ENCODE assay signal across 8 cellular contexts in the genomic region with DNA sequence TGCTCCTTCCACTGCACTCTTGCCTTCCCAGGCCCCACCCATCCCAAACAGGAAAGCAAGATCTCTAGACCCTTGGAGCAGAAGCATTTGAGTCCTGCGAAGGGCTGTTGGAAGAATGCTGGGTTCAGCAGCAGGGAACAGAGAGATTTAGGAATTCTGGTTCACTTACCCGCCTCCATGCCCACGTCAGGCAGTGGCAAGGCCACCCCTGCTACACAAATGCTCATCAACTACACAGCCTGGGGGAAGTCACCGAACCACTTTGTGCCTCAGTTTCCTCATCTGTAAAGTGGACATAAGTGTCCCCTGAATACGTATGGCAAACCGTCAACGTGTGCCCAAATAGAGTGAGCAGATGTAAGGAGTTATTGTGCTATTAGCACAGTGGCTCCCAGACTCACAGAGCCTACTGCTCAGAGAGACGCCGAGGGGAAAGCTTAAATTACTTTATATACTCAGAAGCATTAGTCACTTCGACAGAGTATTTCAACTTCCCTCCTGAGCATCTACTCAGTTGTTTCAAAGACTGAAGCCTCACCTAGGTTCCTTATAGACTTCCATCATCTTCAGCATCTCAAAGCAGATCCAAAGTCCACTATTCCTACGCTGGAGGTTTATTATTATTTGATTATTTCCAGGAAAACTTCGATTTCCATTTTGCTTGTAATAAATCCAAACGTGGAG. TPM values are rescaled to one million over a fixed set of nuclear protein-coding genes. Genes with fewer than 3 reads are reported as not detected.
DNase-seq lines count a peak whose midpoint lies in the region; ATAC-seq and TF ChIP-seq lines count a peak whose summit lies in the region.

No MANE protein-coding gene starts in this region.

- peak overlapping the region; percentile 44 for H3K4me3 ChIP-seq in astrocyte of the cerebellum (ENCODE audit: low read depth, low read length)
- H3K4me3 ChIP-seq in lung: peak overlapping the region; percentile 49

- H3K36me3 ChIP-seq in lung (ENCODE audit: control insufficient read depth in 2 of 2, insufficient read depth in 2 of 2, low read length in 2 of 2): no peaks in the 10 kb centered on the region

- H3K27me3 ChIP-seq in lung (ENCODE audit: control insufficient read depth, insufficient read depth): no peaks in the 10 kb centered on the region

- TF ChIP-seq CTCF in astrocyte of the cerebellum (IDR thresholded peaks at IDR 0.05; ENCODE audit: low read depth, low read length, missing control alignments): no peak
- no peak for TF ChIP-seq CTCF in lung (IDR thresholded peaks at IDR 0.05; ENCODE audit: control extremely low read depth, extremely low read depth)

- intact Hi-C loops in posterior cingulate gyrus (cut with DNase I): loop anchor here (5.0 kb wide), 1 partner anchor 36 kb away; a partner anchor contains a TSS

- H3K9me3 ChIP-seq in lung (ENCODE audit: control insufficient read depth in 2 of 2, insufficient read depth in 1 of 2, low read length in 1 of 2): peaks cover 0 to 2% of the 10 kb centered on the region in 2 donors

- 49 to 55% methylated on average over 13 of the region's 13 CpGs for WGBS in lung, 2 donors

- ATAC-seq in lung (ENCODE audit: insufficient read depth, low FRiP score) (no peak), GM18498 (IDR thresholded peaks at IDR 0.05; ENCODE audit: unreplicated experiment) (no peak)

- H3K27ac ChIP-seq in lung (ENCODE audit: low read depth in 1 of 2, low read length in 1 of 2): peak overlapping the region in 1 of 2 donors; percentile 71

- CTCF ChIA-PET in HEK293T (lab: Yijun Ruan, JAX): no interaction called here

- peaks cover 0 to 4% of the 10 kb centered on the region in 2 donors for H3K4me1 ChIP-seq in lung (ENCODE audit: control insufficient read depth in 2 of 2, insufficient read depth in 2 of 2, low read length in 2 of 2)

- POLR2A ChIA-PET in HEK293T (lab: Yijun Ruan, JAX): no interaction called here

- in situ Hi-C loops in ACHN (cut with HindIII; ENCODE audit: low pct_ligation_motif_present, low pct_unique_long_range_greater_than_20kb, low sequenced_read_pairs) (no loop called here), astrocyte of the cerebellum (cut with HindIII; ENCODE audit: low sequenced_read_pairs) (loop anchor here (5.0 kb wide), 2 partner anchors 51 to 104 kb away; no protein-coding TSS in a partner anchor)

- DNase-seq in ACHN: peak; percentile 19
- peak; percentile 26 for DNase-seq in HEK293T (ENCODE audit: extremely low spot score)
- DNase-seq in astrocyte of the cerebellum (ENCODE audit: low read depth): no peak
- no peak for DNase-seq in lung (ENCODE audit: low spot score)
- no peak for DNase-seq in NCI-H1105 (lab: John Stamatoyannopoulos, UW)
- no peak for DNase-seq in amygdala (lab: John Stamatoyannopoulos, UW)
- DNase-seq in posterior cingulate gyrus: no peak

TF ChIP-seq in HEK293T, 16 proteins besides CTCF, POLR2A, EP300 and RAD21:
- no peak for TF ChIP-seq ARNT (IDR thresholded peaks at IDR 0.05)
- 0 out of 2 replicates have a peak, but pooled peaks have one; percentile 32 for TF ChIP-seq CTBP1 (IDR thresholded peaks at IDR 0.05; ENCODE audit: borderline replicate concordance)
- TF ChIP-seq FOXM1 (IDR thresholded peaks at IDR 0.05; ENCODE audit: borderline replicate concordance): no peak
- no peak for TF ChIP-seq FOXA1 (IDR thresholded peaks at IDR 0.05)
- no peak for TF ChIP-seq LEF1 (IDR thresholded peaks at IDR 0.05; ENCODE audit: borderline replicate concordance)

RNA-seq across cellular contexts. Expression of a gene that starts 0.9 kb away (rescaled TPM):
- total RNA-seq in lung: 10 to 100 TPM; 15.3 to 18.1 TPM
- 1 to 10 TPM; 7.5 to 7.9 TPM for polyA plus RNA-seq in lung

RNA-seq across cellular contexts. Expression of a gene that starts 34.4 kb away (rescaled TPM):
- 10 to 100 TPM; 15.6 to 28.6 TPM for total RNA-seq in lung
- polyA plus RNA-seq in lung: 10 to 100 TPM; 18.1 to 23.4 TPM

RNA-seq across cellular contexts. Expression of a gene that starts 59.8 kb away (rescaled TPM):
- 10 to 100 TPM; 20.5 to 23.0 TPM for total RNA-seq in lung
- 10 to 100 TPM; 16.7 to 26.1 TPM for polyA plus RNA-seq in lung

Comparison
In these comparisons a context has a peak if more than half of its experiments do, and no peak if none do; other contexts are left out.
1. DNase-seq: peak in ACHN (single experiment) and HEK293T (single experiment); none in astrocyte of the cerebellum (single experiment), lung (single experiment), NCI-H1105 (single experiment), amygdala (0 of 56) and posterior cingulate gyrus (0 of 10).